ENCODE assay signal across 3 cellular contexts in genomic region chr2:143930891-143931290, GRCh38.
"Had no signal": no experiment of that assay in that cellular context is flagged by ENCODE, and none has a peak within 500 bp of the region (broad histone marks: within the 10 kb centered on the region; RNA-seq: fewer than 3 reads in every experiment).

No MANE protein-coding gene starts in this region.

- DNase-seq: GDM1, GF-D8 had no signal

- H3K4me3 ChIP-seq: GM12878 had no signal

- ATAC-seq: GM12878 had no signal
